ENCODE assay signal across 16 cellular contexts in genomic region chr2:8149011-8149410, GRCh38.
"Had no signal": no experiment of that assay in that cellular context is flagged by ENCODE, and none has a peak within 500 bp of the region (broad histone marks: within the 10 kb centered on the region; RNA-seq: fewer than 3 reads in every experiment).

No MANE protein-coding gene starts in this region.

- H3K4me1 ChIP-seq: breast epithelium had no signal

- H3K9me3 ChIP-seq: breast epithelium, gastroesophageal sphincter, heart right ventricle, suprapubic skin had no signal

- DNase-seq: activated CD4-positive, alpha-beta memory T cell treated with anti-CD3 and anti-CD28 coated beads, Interleukin-2, amount 10 ng/mL, durations not matched to agents 7 days and 5 days; activated CD4-positive, alpha-beta T cell treated with anti-CD3 and anti-CD28 coated beads for 48 hours; activated CD4-positive, CD25-positive, alpha-beta regulatory T cell; activated naive CD4-positive, alpha-beta T cell treated with anti-CD3 and anti-CD28 coated beads for 36 hours; activated T-cell treated with anti-CD3 and anti-CD28 coated beads, Interleukin-2, amount 50 U/mL, for 24 hours; anterior cingulate cortex; cortex of kidney; heart right ventricle; retina; stimulated activated naive CD8-positive, alpha-beta T cell treated with anti-CD3 and anti-CD28 coated beads, Interleukin-15, amount 100 ng/mL, for 72 hours; T-helper 1 cell had no signal

- ATAC-seq: gastroesophageal sphincter; heart right ventricle; stimulated activated naive CD8-positive, alpha-beta T cell treated with anti-CD3 and anti-CD28 coated beads, Interleukin-15, amount 100 ng/mL, for 72 hours had no signal

- H3K36me3 ChIP-seq: breast epithelium, gastroesophageal sphincter, heart right ventricle, suprapubic skin had no signal

- H3K27ac ChIP-seq: breast epithelium, gastroesophageal sphincter, heart right ventricle, skin epidermis, suprapubic skin had no signal

- H3K27me3 ChIP-seq: breast epithelium, gastroesophageal sphincter, heart right ventricle, suprapubic skin had no signal

- H3K4me3 ChIP-seq: breast epithelium, gastroesophageal sphincter, heart right ventricle, skin epidermis, suprapubic skin had no signal

- FAIRE-seq: endometrium had no signal
